In genomic region chr17:81511550-81511799, GRCh38 we compare ENCODE assay signal across 9 cellular contexts. TPM values are rescaled to one million over a fixed set of nuclear protein-coding genes. Genes with fewer than 3 reads are reported as not detected.
DNase-seq lines count a peak whose midpoint lies in the region; ATAC-seq and TF ChIP-seq lines count a peak whose summit lies in the region.
"Had no signal": no experiment of that assay in that cellular context is flagged by ENCODE, and none has a peak within 500 bp of the region (broad histone marks: within the 10 kb centered on the region; RNA-seq: fewer than 3 reads in every experiment).

No MANE protein-coding gene starts in this region.

- no peaks in the 10 kb centered on the region for H3K9me3 Mint-ChIP-seq in activated CD8-positive, alpha-beta T cell treated with anti-CD3 and anti-CD28 coated beads for 36 hours
- H3K9me3 Mint-ChIP-seq in stimulated activated effector memory CD8-positive, alpha-beta T cell treated with anti-CD3 and anti-CD28 coated beads, Interleukin-12 subunit alpha, Interleukin-12 subunit beta, amount 100 ng/mL, for 72 hours, result no peaks in the 10 kb centered on the region

- DNase-seq in HL-60 (ENCODE audit: low read depth in 1 of 2, low spot score in 1 of 2) (peak in 1 of 2 experiments; percentile 50), NCI-H446 treated with DMSO at 0.1 percent for 48 hours (lab: John Stamatoyannopoulos, UW) (no peak)
- no peak for DNase-seq in activated CD8-positive, alpha-beta T cell treated with anti-CD3 and anti-CD28 coated beads for 36 hours
- no peak for DNase-seq in stimulated activated effector memory CD8-positive, alpha-beta T cell treated with anti-CD3 and anti-CD28 coated beads, Interleukin-12 subunit alpha, Interleukin-12 subunit beta, amount 100 ng/mL, for 72 hours (ENCODE audit: low spot score in 2 of 2)

- POLR2A ChIA-PET in activated CD8-positive, alpha-beta T cell treated with anti-CD3 and anti-CD28 coated beads for 36 hours (lab: Charles Lee), result interaction anchor here (1.1 to 4.5 kb wide), 5 partner anchors 9 to 344 kb away, joined by 3 to 33 read pairs (median 5); partner anchors contain the start of gene FAAP100

- H3K4me1 Mint-ChIP-seq in activated CD8-positive, alpha-beta T cell treated with anti-CD3 and anti-CD28 coated beads for 36 hours (ENCODE audit: low read depth), result peaks cover 22% of the 10 kb centered on the region
- peaks cover 36% of the 10 kb centered on the region for H3K4me1 Mint-ChIP-seq in stimulated activated effector memory CD8-positive, alpha-beta T cell treated with anti-CD3 and anti-CD28 coated beads, Interleukin-12 subunit alpha, Interleukin-12 subunit beta, amount 100 ng/mL, for 72 hours

- H3K27ac Mint-ChIP-seq in activated CD8-positive, alpha-beta T cell treated with anti-CD3 and anti-CD28 coated beads for 36 hours, result peak overlapping the region; percentile 92
- peak overlapping the region; percentile 99 for H3K27ac Mint-ChIP-seq in stimulated activated effector memory CD8-positive, alpha-beta T cell treated with anti-CD3 and anti-CD28 coated beads, Interleukin-12 subunit alpha, Interleukin-12 subunit beta, amount 100 ng/mL, for 72 hours

- peak overlapping the region; percentile 97 for H3K4me3 Mint-ChIP-seq in activated CD8-positive, alpha-beta T cell treated with anti-CD3 and anti-CD28 coated beads for 36 hours
- peak overlapping the region; percentile 98 for H3K4me3 Mint-ChIP-seq in stimulated activated effector memory CD8-positive, alpha-beta T cell treated with anti-CD3 and anti-CD28 coated beads, Interleukin-12 subunit alpha, Interleukin-12 subunit beta, amount 100 ng/mL, for 72 hours

- intact Hi-C loops in activated CD8-positive, alpha-beta T cell treated with anti-CD3 and anti-CD28 coated beads for 36 hours (cut with micrococcal nuclease), result no loop called here

- H3K27me3 Mint-ChIP-seq in activated CD8-positive, alpha-beta T cell treated with anti-CD3 and anti-CD28 coated beads for 36 hours, result no peaks in the 10 kb centered on the region

- H3K4me3 ChIP-seq in HL-60 (replicated peaks; ENCODE audit: insufficient read depth, low read length), result peak overlapping the region; percentile 97
- peak overlapping the region; percentile 94 for H3K4me3 ChIP-seq in iPS-11a (ENCODE audit: low read depth, low read length)

- H3K27ac ChIP-seq in HL-60 (replicated peaks), result peak overlapping the region; percentile 78

- CTCF ChIA-PET in activated CD8-positive, alpha-beta T cell treated with anti-CD3 and anti-CD28 coated beads for 36 hours (lab: Charles Lee), result interaction anchor here (0.9 to 6.2 kb wide), 3 partner anchors 25 to 219 kb away, joined by 3 to 28 read pairs (median 4); no protein-coding TSS in a partner anchor

- H3K27me3 ChIP-seq in HL-60 (ENCODE audit: insufficient read depth, poor library complexity, severe bottlenecking), result no peaks in the 10 kb centered on the region

- TF ChIP-seq CTCF in HL-60 (IDR thresholded peaks at IDR 0.05; ENCODE audit: insufficient read depth, low read length), result no peak
- no peak for TF ChIP-seq CTCF in activated CD8-positive, alpha-beta T cell treated with anti-CD3 and anti-CD28 coated beads for 36 hours (IDR thresholded peaks at IDR 0.05)

- peaks cover 42% of the 10 kb centered on the region for H3K36me3 Mint-ChIP-seq in activated CD8-positive, alpha-beta T cell treated with anti-CD3 and anti-CD28 coated beads for 36 hours (ENCODE audit: low read depth)
- H3K36me3 Mint-ChIP-seq in stimulated activated effector memory CD8-positive, alpha-beta T cell treated with anti-CD3 and anti-CD28 coated beads, Interleukin-12 subunit alpha, Interleukin-12 subunit beta, amount 100 ng/mL, for 72 hours, result peaks cover 60% of the 10 kb centered on the region

- no peak for ATAC-seq in activated CD8-positive, alpha-beta T cell treated with anti-CD3 and anti-CD28 coated beads for 36 hours
- no peak for ATAC-seq in stimulated activated effector memory CD8-positive, alpha-beta T cell treated with anti-CD3 and anti-CD28 coated beads, Interleukin-12 subunit alpha, Interleukin-12 subunit beta, amount 100 ng/mL, for 72 hours
- ATAC-seq in HG03039 (IDR thresholded peaks at IDR 0.05; ENCODE audit: unreplicated experiment) (no peak), HG03135 (IDR thresholded peaks at IDR 0.05; ENCODE audit: unreplicated experiment) (no peak), GM19467 (IDR thresholded peaks at IDR 0.05; ENCODE audit: unreplicated experiment) (no peak)
- ATAC-seq: left colon had no signal

RNA-seq across cellular contexts. Expression of gene ACTG1, which starts 1.1 kb away (rescaled TPM):
- 1,000 to 10,000 TPM; 4,606 to 4,756 TPM for total RNA-seq in activated CD8-positive, alpha-beta T cell treated with anti-CD3 and anti-CD28 coated beads for 36 hours

RNA-seq across cellular contexts. Expression of gene FSCN2, which starts 16.7 kb away (rescaled TPM):
- under 1 TPM in 1 of 2 experiments, not detected in 1; 0.32 TPM for total RNA-seq in activated CD8-positive, alpha-beta T cell treated with anti-CD3 and anti-CD28 coated beads for 36 hours

RNA-seq across cellular contexts. Expression of gene FAAP100, which starts 40.7 kb away (rescaled TPM):
- total RNA-seq in activated CD8-positive, alpha-beta T cell treated with anti-CD3 and anti-CD28 coated beads for 36 hours, result 10 to 100 TPM; 40.5 to 42.7 TPM
